In genomic region chr4:37481547-37482129, GRCh38 we compare ENCODE assay signal across 19 cellular contexts.
DNase-seq lines count a peak whose midpoint lies in the region; ATAC-seq lines count a peak whose summit lies in the region.
"Had no signal": no experiment of that assay in that cellular context is flagged by ENCODE, and none has a peak within 500 bp of the region (broad histone marks: within the 10 kb centered on the region; RNA-seq: fewer than 3 reads in every experiment).

No MANE protein-coding gene starts in this region.

- peak; percentile 46 for ATAC-seq in activated naive CD8-positive, alpha-beta T cell treated with anti-CD3 and anti-CD28 coated beads, Interleukin-2, amount 50 U/mL, for 24 hours
- ATAC-seq in GM18867 (IDR thresholded peaks at IDR 0.05; ENCODE audit: unreplicated experiment): no peak
- ATAC-seq: A549 had no signal

- H3K27ac ChIP-seq in subcutaneous abdominal adipose tissue (ENCODE audit: low read depth, low read length): peak overlapping the region; percentile 73
- H3K27ac ChIP-seq: A549 had no signal

- no peak overlapping the region for H3K27ac Mint-ChIP-seq in activated naive CD4-positive, alpha-beta T cell treated with anti-CD3 and anti-CD28 coated beads for 36 hours
- H3K27ac Mint-ChIP-seq in activated naive CD8-positive, alpha-beta T cell treated with anti-CD3 and anti-CD28 coated beads, Interleukin-2, amount 50 U/mL, for 24 hours: peak overlapping the region; percentile 63

- H3K4me1 Mint-ChIP-seq in activated naive CD4-positive, alpha-beta T cell treated with anti-CD3 and anti-CD28 coated beads for 36 hours (ENCODE audit: low read depth): peaks cover 5% of the 10 kb centered on the region
- H3K4me1 Mint-ChIP-seq in activated naive CD8-positive, alpha-beta T cell treated with anti-CD3 and anti-CD28 coated beads, Interleukin-2, amount 50 U/mL, for 24 hours: peaks cover 5% of the 10 kb centered on the region

- CTCF ChIA-PET in activated naive CD4-positive, alpha-beta T cell treated with anti-CD3 and anti-CD28 coated beads for 36 hours (lab: Charles Lee): no interaction called here

- intact Hi-C loops in activated naive CD4-positive, alpha-beta T cell treated with anti-CD3 and anti-CD28 coated beads for 36 hours (cut with micrococcal nuclease): no loop called here

- H3K4me3 ChIP-seq in subcutaneous abdominal adipose tissue (ENCODE audit: low read depth in 1 of 5, low read length in 5 of 5): peak overlapping the region in 1 of 5 donors; percentile 14
- H3K4me3 ChIP-seq: A549, HAP-1 had no signal

- no peaks in the 10 kb centered on the region for H3K9me3 ChIP-seq in subcutaneous abdominal adipose tissue (ENCODE audit: control insufficient read depth in 5 of 5, low read length in 5 of 5)
- H3K9me3 ChIP-seq: A549, HAP-1 had no signal

- no peaks in the 10 kb centered on the region for H3K36me3 Mint-ChIP-seq in activated naive CD4-positive, alpha-beta T cell treated with anti-CD3 and anti-CD28 coated beads for 36 hours (ENCODE audit: low read depth)
- H3K36me3 Mint-ChIP-seq in activated naive CD8-positive, alpha-beta T cell treated with anti-CD3 and anti-CD28 coated beads, Interleukin-2, amount 50 U/mL, for 24 hours (ENCODE audit: low read depth): no peaks in the 10 kb centered on the region
- H3K36me3 Mint-ChIP-seq: CD14-positive monocyte had no signal

- DNase-seq in activated naive CD4-positive, alpha-beta T cell treated with anti-CD3 and anti-CD28 coated beads for 36 hours: peak; percentile 29
- DNase-seq in activated naive CD4-positive, alpha-beta T cell treated with anti-CD3 and anti-CD28 coated beads, Interleukin-2, amount 50 U/mL, for 16 hours: no peak
- DNase-seq in MV-4-11 (lab: John Stamatoyannopoulos, UW): peak; percentile 82
- DNase-seq in activated naive CD8-positive, alpha-beta T cell treated with anti-CD3 and anti-CD28 coated beads, Interleukin-2, amount 50 U/mL, for 24 hours: peak; percentile 2
- DNase-seq in NCI-H2107 treated with DMSO at 0.1 percent for 48 hours (lab: John Stamatoyannopoulos, UW; ENCODE audit: unreplicated experiment): no peak
- DNase-seq: COR-L47; DMS153; EL; IMR-90; NCI-H146; NCI-H2107; NCI-H69; NK-92 treated with Interleukin-12 subunit alpha and Interleukin-12 subunit beta, amount 100 ng/mL, for 24 hours; SHP77 treated with DMSO at 0.1 percent for 48 hours had no signal

- no peak overlapping the region for H3K4me3 Mint-ChIP-seq in activated naive CD4-positive, alpha-beta T cell treated with anti-CD3 and anti-CD28 coated beads for 36 hours
- H3K4me3 Mint-ChIP-seq in activated naive CD8-positive, alpha-beta T cell treated with anti-CD3 and anti-CD28 coated beads, Interleukin-2, amount 50 U/mL, for 24 hours: no peak overlapping the region
- H3K4me3 Mint-ChIP-seq: CD14-positive monocyte had no signal

- peaks cover 5% of the 10 kb centered on the region for H3K9me3 Mint-ChIP-seq in activated naive CD4-positive, alpha-beta T cell treated with anti-CD3 and anti-CD28 coated beads for 36 hours
- H3K9me3 Mint-ChIP-seq in activated naive CD8-positive, alpha-beta T cell treated with anti-CD3 and anti-CD28 coated beads, Interleukin-2, amount 50 U/mL, for 24 hours: peaks cover 10% of the 10 kb centered on the region

- H3K36me3 ChIP-seq in subcutaneous abdominal adipose tissue (ENCODE audit: control insufficient read depth in 5 of 5, insufficient read depth in 5 of 5, low read length in 5 of 5): no peaks in the 10 kb centered on the region
- H3K36me3 ChIP-seq: HAP-1 had no signal

- no peak overlapping the region for H3K9ac ChIP-seq in subcutaneous abdominal adipose tissue (ENCODE audit: low read length in 5 of 5)

- peaks cover 17% of the 10 kb centered on the region for H3K27me3 Mint-ChIP-seq in activated naive CD4-positive, alpha-beta T cell treated with anti-CD3 and anti-CD28 coated beads for 36 hours (ENCODE audit: low read depth)
- peaks cover 19% of the 10 kb centered on the region for H3K27me3 Mint-ChIP-seq in activated naive CD8-positive, alpha-beta T cell treated with anti-CD3 and anti-CD28 coated beads, Interleukin-2, amount 50 U/mL, for 24 hours

- H3K4me1 ChIP-seq in subcutaneous abdominal adipose tissue (ENCODE audit: control insufficient read depth in 5 of 5, insufficient read depth in 5 of 5, low read length in 5 of 5): peaks cover 0 to 39% (median 27%) of the 10 kb centered on the region in 5 donors
- H3K4me1 ChIP-seq: A549, HAP-1 had no signal

- H3K27me3 ChIP-seq in subcutaneous abdominal adipose tissue (ENCODE audit: control insufficient read depth in 5 of 5, insufficient read depth in 4 of 5, low read length in 5 of 5): no peaks in the 10 kb centered on the region

Comparison
In these comparisons a context has a peak if more than half of its experiments do, and no peak if none do; other contexts are left out.
1. DNase-seq: peak in activated naive CD4-positive, alpha-beta T cell treated with anti-CD3 and anti-CD28 coated beads for 36 hours (single experiment), MV-4-11 (single experiment) and activated naive CD8-positive, alpha-beta T cell treated with anti-CD3 and anti-CD28 coated beads, Interleukin-2, amount 50 U/mL, for 24 hours (single experiment); none in activated naive CD4-positive, alpha-beta T cell treated with anti-CD3 and anti-CD28 coated beads, Interleukin-2, amount 50 U/mL, for 16 hours (single experiment) and NCI-H2107 treated with DMSO at 0.1 percent for 48 hours (single experiment).